In the genomic region with DNA sequence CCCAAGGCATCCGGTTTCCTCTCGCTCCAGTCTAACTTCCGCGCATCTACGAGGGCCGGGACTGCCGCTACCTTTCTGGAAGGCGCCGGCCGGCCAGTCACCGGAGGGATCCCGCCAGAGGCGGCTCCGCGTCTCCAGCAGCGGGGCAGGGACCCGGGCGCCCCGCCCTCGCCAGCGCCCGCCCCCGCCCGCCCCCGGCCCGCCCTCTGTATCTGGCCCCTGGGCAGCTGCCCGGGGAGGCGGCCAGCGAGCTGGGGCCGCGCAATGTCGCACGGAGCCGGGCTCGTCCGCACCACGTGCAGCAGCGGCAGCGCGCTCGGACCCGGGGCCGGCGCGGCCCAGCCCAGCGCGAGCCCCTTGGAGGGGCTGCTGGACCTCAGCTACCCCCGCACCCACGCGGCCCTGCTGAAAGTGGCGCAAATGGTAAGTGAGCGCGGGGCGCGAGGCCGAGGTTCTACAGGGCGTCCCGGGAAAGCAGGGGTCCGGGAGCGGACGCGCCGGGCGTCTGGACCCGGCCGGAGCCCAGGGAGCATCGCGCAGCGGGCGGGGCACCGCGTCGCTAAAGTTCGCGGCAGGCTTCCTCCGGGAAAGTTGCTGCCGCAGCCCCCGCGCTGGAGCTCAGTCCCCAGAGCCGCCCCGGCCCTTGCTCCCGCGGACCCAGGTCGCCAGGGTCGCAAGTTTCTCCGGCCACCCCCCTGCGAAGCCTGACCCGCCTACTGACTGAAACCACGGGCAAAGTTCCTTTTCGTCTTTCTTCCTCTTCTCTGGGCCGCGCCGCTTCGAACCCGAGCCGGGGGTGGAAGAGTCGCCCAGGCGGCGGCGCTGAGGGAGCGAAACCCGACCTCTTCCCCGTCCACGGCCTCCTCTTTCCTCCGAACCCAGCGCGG, we compare ENCODE assay signal across 1 cellular context.
TF ChIP-seq lines count a peak whose summit lies in the region.

A gene with protein sequence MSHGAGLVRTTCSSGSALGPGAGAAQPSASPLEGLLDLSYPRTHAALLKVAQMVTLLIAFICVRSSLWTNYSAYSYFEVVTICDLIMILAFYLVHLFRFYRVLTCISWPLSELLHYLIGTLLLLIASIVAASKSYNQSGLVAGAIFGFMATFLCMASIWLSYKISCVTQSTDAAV (plus strand): TSS at position 211 of the 887 bp plus-strand sequence. CDS start 54 bp downstream, at position 265.

TF ChIP-seq in HepG2, 621 proteins besides CTCF, POLR2A, EP300 and RAD21 (continued from another document and continues in another):
- TF ChIP-seq, protein P1, sequence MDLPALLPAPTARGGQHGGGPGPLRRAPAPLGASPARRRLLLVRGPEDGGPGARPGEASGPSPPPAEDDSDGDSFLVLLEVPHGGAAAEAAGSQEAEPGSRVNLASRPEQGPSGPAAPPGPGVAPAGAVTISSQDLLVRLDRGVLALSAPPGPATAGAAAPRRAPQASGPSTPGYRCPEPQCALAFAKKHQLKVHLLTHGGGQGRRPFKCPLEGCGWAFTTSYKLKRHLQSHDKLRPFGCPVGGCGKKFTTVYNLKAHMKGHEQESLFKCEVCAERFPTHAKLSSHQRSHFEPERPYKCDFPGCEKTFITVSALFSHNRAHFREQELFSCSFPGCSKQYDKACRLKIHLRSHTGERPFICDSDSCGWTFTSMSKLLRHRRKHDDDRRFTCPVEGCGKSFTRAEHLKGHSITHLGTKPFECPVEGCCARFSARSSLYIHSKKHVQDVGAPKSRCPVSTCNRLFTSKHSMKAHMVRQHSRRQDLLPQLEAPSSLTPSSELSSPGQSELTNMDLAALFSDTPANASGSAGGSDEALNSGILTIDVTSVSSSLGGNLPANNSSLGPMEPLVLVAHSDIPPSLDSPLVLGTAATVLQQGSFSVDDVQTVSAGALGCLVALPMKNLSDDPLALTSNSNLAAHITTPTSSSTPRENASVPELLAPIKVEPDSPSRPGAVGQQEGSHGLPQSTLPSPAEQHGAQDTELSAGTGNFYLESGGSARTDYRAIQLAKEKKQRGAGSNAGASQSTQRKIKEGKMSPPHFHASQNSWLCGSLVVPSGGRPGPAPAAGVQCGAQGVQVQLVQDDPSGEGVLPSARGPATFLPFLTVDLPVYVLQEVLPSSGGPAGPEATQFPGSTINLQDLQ (CRISPR knock-in tag; IDR thresholded peaks at IDR 0.05) = 0 out of 2 replicates have a peak, but pooled peaks have one; percentile 59
- TF ChIP-seq RORA (CRISPR knock-in tag; IDR thresholded peaks at IDR 0.05) = no peak
- peak; percentile 24; the same call in 1 of the 2 replicates for TF ChIP-seq KDM4B (CRISPR knock-in tag; IDR thresholded peaks at IDR 0.05)
- no peak for TF ChIP-seq SP2 (CRISPR knock-in tag; IDR thresholded peaks at IDR 0.05)
- TF ChIP-seq ATF7-NPFF (CRISPR knock-in tag; IDR thresholded peaks at IDR 0.05; ENCODE audit: low read depth) = peak; percentile 84
- peak; percentile 53 for TF ChIP-seq ZNF441 (CRISPR knock-in tag; IDR thresholded peaks at IDR 0.05; ENCODE audit: borderline replicate concordance)
- peak; percentile 12 for TF ChIP-seq HNRNPK (IDR thresholded peaks at IDR 0.05; ENCODE audit: low read depth, low read length, poor library complexity, severe bottlenecking)
- 0 out of 2 replicates have a peak, but pooled peaks have one; percentile 38 for TF ChIP-seq ZNF124 (CRISPR knock-in tag; IDR thresholded peaks at IDR 0.05)
- no peak for TF ChIP-seq MTA3 (CRISPR knock-in tag; IDR thresholded peaks at IDR 0.05)
- peak; percentile 87 for TF ChIP-seq RBFOX2 (IDR thresholded peaks at IDR 0.05; ENCODE audit: low read depth, low read length)
- no peak for TF ChIP-seq ZNF263 (CRISPR knock-in tag; IDR thresholded peaks at IDR 0.05)
- TF ChIP-seq ZNF749 (CRISPR knock-in tag; IDR thresholded peaks at IDR 0.05; ENCODE audit: borderline replicate concordance) = peak; percentile 91
- peak; percentile 52; the same call in 1 of the 2 replicates for TF ChIP-seq TMF1 (CRISPR knock-in tag; IDR thresholded peaks at IDR 0.05; ENCODE audit: low read depth)
- 0 out of 2 replicates have a peak, but pooled peaks have one; percentile 44 for TF ChIP-seq ZNF343 (CRISPR knock-in tag; IDR thresholded peaks at IDR 0.05)
- TF ChIP-seq ZNF75D (CRISPR knock-in tag; IDR thresholded peaks at IDR 0.05; ENCODE audit: borderline replicate concordance) = no peak
- no peak; the same call in 1 of the 2 replicates for TF ChIP-seq GATAD2A (CRISPR knock-in tag; IDR thresholded peaks at IDR 0.05)
- TF ChIP-seq ZSCAN30 (CRISPR knock-in tag; IDR thresholded peaks at IDR 0.05) = no peak
- TF ChIP-seq, protein P2, sequence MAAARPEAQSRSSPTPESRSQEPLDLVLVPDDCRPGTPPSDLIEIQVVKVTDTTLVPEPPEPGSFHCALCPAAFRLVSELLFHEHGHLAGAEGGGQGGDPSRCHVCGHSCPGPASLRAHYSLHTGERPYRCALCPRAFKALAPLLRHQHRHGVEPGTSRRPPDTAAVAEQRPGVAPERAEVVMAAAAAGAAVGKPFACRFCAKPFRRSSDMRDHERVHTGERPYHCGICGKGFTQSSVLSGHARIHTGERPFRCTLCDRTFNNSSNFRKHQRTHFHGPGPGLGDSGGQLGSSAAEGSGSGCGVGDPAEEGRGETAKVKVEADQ (CRISPR knock-in tag; IDR thresholded peaks at IDR 0.05; ENCODE audit: borderline replicate concordance) = no peak; the same call in none of the 2 replicates
- TF ChIP-seq NFIB (CRISPR knock-in tag; IDR thresholded peaks at IDR 0.05; ENCODE audit: borderline replicate concordance) = no peak
- peak; percentile 90 for TF ChIP-seq KDM5B (CRISPR knock-in tag; IDR thresholded peaks at IDR 0.05; ENCODE audit: borderline replicate concordance)
- no peak for TF ChIP-seq NCOR1 (IDR thresholded peaks at IDR 0.05; ENCODE audit: borderline replicate concordance, low read length)
- TF ChIP-seq, protein P3, sequence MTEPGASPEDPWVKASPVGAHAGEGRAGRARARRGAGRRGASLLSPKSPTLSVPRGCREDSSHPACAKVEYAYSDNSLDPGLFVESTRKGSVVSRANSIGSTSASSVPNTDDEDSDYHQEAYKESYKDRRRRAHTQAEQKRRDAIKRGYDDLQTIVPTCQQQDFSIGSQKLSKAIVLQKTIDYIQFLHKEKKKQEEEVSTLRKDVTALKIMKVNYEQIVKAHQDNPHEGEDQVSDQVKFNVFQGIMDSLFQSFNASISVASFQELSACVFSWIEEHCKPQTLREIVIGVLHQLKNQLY (CRISPR knock-in tag; IDR thresholded peaks at IDR 0.05) = no peak
- TF ChIP-seq ZNF674 (CRISPR knock-in tag; IDR thresholded peaks at IDR 0.05; ENCODE audit: low read depth) = 0 out of 2 replicates have a peak, but pooled peaks have one; percentile 75
- TF ChIP-seq IRX3 (CRISPR knock-in tag; IDR thresholded peaks at IDR 0.05; ENCODE audit: borderline replicate concordance, low read depth) = peak; percentile 45; the same call in 1 of the 2 replicates
- TF ChIP-seq ZMAT3 (CRISPR knock-in tag; conservative IDR thresholded peaks at IDR 0.05) = peak; percentile 83
- TF ChIP-seq, protein P4, sequence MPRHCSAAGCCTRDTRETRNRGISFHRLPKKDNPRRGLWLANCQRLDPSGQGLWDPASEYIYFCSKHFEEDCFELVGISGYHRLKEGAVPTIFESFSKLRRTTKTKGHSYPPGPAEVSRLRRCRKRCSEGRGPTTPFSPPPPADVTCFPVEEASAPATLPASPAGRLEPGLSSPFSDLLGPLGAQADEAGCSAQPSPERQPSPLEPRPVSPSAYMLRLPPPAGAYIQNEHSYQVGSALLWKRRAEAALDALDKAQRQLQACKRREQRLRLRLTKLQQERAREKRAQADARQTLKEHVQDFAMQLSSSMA (CRISPR knock-in tag; IDR thresholded peaks at IDR 0.05) = peak; percentile 65; the same call in 1 of the 2 replicates
- TF ChIP-seq ZNF616 (CRISPR knock-in tag; IDR thresholded peaks at IDR 0.05; ENCODE audit: low read depth) = peak; percentile 82
- TF ChIP-seq FOXJ3 (CRISPR knock-in tag; IDR thresholded peaks at IDR 0.05; ENCODE audit: borderline replicate concordance) = no peak
- TF ChIP-seq, protein P5, sequence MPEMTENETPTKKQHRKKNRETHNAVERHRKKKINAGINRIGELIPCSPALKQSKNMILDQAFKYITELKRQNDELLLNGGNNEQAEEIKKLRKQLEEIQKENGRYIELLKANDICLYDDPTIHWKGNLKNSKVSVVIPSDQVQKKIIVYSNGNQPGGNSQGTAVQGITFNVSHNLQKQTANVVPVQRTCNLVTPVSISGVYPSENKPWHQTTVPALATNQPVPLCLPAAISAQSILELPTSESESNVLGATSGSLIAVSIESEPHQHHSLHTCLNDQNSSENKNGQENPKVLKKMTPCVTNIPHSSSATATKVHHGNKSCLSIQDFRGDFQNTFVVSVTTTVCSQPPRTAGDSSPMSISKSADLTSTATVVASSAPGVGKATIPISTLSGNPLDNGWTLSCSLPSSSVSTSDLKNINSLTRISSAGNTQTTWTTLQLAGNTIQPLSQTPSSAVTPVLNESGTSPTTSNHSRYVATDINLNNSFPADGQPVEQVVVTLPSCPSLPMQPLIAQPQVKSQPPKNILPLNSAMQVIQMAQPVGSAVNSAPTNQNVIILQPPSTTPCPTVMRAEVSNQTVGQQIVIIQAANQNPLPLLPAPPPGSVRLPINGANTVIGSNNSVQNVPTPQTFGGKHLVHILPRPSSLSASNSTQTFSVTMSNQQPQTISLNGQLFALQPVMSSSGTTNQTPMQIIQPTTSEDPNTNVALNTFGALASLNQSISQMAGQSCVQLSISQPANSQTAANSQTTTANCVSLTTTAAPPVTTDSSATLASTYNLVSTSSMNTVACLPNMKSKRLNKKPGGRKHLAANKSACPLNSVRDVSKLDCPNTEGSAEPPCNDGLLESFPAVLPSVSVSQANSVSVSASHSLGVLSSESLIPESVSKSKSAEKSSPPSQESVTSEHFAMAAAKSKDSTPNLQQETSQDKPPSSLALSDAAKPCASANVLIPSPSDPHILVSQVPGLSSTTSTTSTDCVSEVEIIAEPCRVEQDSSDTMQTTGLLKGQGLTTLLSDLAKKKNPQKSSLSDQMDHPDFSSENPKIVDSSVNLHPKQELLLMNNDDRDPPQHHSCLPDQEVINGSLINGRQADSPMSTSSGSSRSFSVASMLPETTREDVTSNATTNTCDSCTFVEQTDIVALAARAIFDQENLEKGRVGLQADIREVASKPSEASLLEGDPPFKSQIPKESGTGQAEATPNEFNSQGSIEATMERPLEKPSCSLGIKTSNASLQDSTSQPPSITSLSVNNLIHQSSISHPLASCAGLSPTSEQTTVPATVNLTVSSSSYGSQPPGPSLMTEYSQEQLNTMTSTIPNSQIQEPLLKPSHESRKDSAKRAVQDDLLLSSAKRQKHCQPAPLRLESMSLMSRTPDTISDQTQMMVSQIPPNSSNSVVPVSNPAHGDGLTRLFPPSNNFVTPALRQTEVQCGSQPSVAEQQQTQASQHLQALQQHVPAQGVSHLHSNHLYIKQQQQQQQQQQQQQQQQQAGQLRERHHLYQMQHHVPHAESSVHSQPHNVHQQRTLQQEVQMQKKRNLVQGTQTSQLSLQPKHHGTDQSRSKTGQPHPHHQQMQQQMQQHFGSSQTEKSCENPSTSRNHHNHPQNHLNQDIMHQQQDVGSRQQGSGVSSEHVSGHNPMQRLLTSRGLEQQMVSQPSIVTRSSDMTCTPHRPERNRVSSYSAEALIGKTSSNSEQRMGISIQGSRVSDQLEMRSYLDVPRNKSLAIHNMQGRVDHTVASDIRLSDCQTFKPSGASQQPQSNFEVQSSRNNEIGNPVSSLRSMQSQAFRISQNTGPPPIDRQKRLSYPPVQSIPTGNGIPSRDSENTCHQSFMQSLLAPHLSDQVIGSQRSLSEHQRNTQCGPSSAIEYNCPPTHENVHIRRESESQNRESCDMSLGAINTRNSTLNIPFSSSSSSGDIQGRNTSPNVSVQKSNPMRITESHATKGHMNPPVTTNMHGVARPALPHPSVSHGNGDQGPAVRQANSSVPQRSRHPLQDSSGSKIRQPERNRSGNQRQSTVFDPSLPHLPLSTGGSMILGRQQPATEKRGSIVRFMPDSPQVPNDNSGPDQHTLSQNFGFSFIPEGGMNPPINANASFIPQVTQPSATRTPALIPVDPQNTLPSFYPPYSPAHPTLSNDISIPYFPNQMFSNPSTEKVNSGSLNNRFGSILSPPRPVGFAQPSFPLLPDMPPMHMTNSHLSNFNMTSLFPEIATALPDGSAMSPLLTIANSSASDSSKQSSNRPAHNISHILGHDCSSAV (CRISPR knock-in tag; IDR thresholded peaks at IDR 0.05; ENCODE audit: borderline replicate concordance) = 0 out of 2 replicates have a peak, but pooled peaks have one; percentile 34
- TF ChIP-seq, protein P6, sequence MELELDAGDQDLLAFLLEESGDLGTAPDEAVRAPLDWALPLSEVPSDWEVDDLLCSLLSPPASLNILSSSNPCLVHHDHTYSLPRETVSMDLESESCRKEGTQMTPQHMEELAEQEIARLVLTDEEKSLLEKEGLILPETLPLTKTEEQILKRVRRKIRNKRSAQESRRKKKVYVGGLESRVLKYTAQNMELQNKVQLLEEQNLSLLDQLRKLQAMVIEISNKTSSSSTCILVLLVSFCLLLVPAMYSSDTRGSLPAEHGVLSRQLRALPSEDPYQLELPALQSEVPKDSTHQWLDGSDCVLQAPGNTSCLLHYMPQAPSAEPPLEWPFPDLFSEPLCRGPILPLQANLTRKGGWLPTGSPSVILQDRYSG (CRISPR knock-in tag; IDR thresholded peaks at IDR 0.05) = 0 out of 2 replicates have a peak, but pooled peaks have one; percentile 32
- TF ChIP-seq, protein P7, sequence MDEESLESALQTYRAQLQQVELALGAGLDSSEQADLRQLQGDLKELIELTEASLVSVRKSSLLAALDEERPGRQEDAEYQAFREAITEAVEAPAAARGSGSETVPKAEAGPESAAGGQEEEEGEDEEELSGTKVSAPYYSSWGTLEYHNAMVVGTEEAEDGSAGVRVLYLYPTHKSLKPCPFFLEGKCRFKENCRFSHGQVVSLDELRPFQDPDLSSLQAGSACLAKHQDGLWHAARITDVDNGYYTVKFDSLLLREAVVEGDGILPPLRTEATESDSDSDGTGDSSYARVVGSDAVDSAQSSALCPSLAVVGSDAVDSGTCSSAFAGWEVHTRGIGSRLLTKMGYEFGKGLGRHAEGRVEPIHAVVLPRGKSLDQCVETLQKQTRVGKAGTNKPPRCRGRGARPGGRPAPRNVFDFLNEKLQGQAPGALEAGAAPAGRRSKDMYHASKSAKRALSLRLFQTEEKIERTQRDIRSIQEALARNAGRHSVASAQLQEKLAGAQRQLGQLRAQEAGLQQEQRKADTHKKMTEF (CRISPR knock-in tag; IDR thresholded peaks at IDR 0.05) = peak; percentile 46; the same call in 1 of the 2 replicates
- peak; percentile 38 for TF ChIP-seq PTBP1 (IDR thresholded peaks at IDR 0.05; ENCODE audit: low read depth, low read length, poor library complexity, severe bottlenecking)
- TF ChIP-seq, protein P8, sequence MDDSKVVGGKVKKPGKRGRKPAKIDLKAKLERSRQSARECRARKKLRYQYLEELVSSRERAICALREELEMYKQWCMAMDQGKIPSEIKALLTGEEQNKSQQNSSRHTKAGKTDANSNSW (CRISPR knock-in tag; IDR thresholded peaks at IDR 0.05; ENCODE audit: borderline replicate concordance) = 0 out of 2 replicates have a peak, but pooled peaks have one; percentile 36
- TF ChIP-seq, protein P9, sequence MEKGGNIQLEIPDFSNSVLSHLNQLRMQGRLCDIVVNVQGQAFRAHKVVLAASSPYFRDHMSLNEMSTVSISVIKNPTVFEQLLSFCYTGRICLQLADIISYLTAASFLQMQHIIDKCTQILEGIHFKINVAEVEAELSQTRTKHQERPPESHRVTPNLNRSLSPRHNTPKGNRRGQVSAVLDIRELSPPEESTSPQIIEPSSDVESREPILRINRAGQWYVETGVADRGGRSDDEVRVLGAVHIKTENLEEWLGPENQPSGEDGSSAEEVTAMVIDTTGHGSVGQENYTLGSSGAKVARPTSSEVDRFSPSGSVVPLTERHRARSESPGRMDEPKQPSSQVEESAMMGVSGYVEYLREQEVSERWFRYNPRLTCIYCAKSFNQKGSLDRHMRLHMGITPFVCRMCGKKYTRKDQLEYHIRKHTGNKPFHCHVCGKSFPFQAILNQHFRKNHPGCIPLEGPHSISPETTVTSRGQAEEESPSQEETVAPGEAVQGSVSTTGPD (CRISPR knock-in tag; IDR thresholded peaks at IDR 0.05) = no peak
- TF ChIP-seq GATAD1 (CRISPR knock-in tag; IDR thresholded peaks at IDR 0.05) = 0 out of 2 replicates have a peak, but pooled peaks have one; percentile 31
- TF ChIP-seq ASH2L (IDR thresholded peaks at IDR 0.05; ENCODE audit: insufficient read length, low read depth, low read length) = peak; percentile 57
- peak; percentile 19; the same call in 1 of the 2 replicates for TF ChIP-seq DNMT1 (CRISPR knock-in tag; IDR thresholded peaks at IDR 0.05)
